In the genomic region with DNA sequence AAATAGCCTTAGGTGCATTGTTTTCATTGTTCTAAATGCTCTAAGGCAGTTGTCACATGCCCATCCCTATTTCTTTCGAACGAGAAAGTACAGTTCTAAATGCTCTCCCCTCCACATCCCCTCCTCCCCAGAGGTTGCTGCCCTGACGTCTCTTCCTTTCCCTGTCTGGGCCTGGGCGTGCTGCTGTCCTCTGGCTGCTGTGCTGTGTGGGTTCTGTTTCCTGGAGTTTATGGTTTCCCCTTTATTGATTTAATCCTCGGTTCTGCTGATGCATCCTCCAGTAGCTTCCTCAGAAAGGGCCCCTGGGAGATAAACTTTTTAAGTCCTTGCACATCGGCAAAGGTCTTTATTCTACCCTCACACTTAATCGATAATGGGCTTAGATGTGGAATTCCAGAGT, we compare ENCODE assay signal across 9 cellular contexts. TPM values are rescaled to one million over a fixed set of nuclear protein-coding genes. Genes with fewer than 3 reads are reported as not detected.
A peak's percentile ranks its signal among the peaks of the same experiment; 100 is the strongest.
DNase-seq lines count a peak whose midpoint lies in the region; ATAC-seq and TF ChIP-seq lines count a peak whose summit lies in the region.
"Had no signal": no experiment of that assay in that cellular context is flagged by ENCODE, and none has a peak within 500 bp of the region (broad histone marks: within the 10 kb centered on the region; RNA-seq: fewer than 3 reads in every experiment).

No MANE protein-coding gene starts in this region.

- TF ChIP-seq POLR2A in esophagus squamous epithelium (IDR thresholded peaks at IDR 0.05), result no peak

- peaks cover 1% of the 10 kb centered on the region for H3K36me3 Mint-ChIP-seq in progenitor cell of endocrine pancreas (ENCODE audit: insufficient read depth)

- DNase-seq in ELF-1 (ENCODE audit: low read depth, low spot score), result peak; percentile 54
- peak in 1 of 2 experiments; percentile 52 for DNase-seq in SJCRH30
- peak; percentile 32 for DNase-seq in fibroblast of mammary gland (ENCODE audit: low read depth)
- DNase-seq in progenitor cell of endocrine pancreas (ENCODE audit: low spot score, unreplicated experiment), result no peak
- DNase-seq in NCI-H524 (lab: John Stamatoyannopoulos, UW), result no peak
- DNase-seq in esophagus squamous epithelium (lab: John Stamatoyannopoulos, UW), result no peak
- DNase-seq: cortex of kidney had no signal

- intact Hi-C loops in esophagus squamous epithelium (cut with DNase I), result no loop called here

- H3K27me3 ChIP-seq in SJCRH30 (no peaks in the 10 kb centered on the region), esophagus squamous epithelium (no peaks in the 10 kb centered on the region)

- H3K4me3 Mint-ChIP-seq in progenitor cell of endocrine pancreas (ENCODE audit: low read depth), result no peak overlapping the region

- no peaks in the 10 kb centered on the region for H3K36me3 ChIP-seq in SJCRH30
- peaks cover 0 to 2% (median 0%) of the 10 kb centered on the region in 3 donors for H3K36me3 ChIP-seq in esophagus squamous epithelium

- H3K27me3 Mint-ChIP-seq in progenitor cell of endocrine pancreas, result no peaks in the 10 kb centered on the region

- peak overlapping the region; percentile 93 for H3K27ac Mint-ChIP-seq in progenitor cell of endocrine pancreas

- ATAC-seq in GM21529 (IDR thresholded peaks at IDR 0.05; ENCODE audit: unreplicated experiment) (no peak), GM21576 (IDR thresholded peaks at IDR 0.05; ENCODE audit: unreplicated experiment) (no peak)

- 14 to 24% methylated on average over 7 of the region's 7 CpGs for WGBS in esophagus squamous epithelium, 2 donors

- no peak for TF ChIP-seq CTCF in fibroblast of mammary gland (conservative IDR thresholded peaks at IDR 0.05; ENCODE audit: control insufficient read depth, insufficient read depth, low read depth, low read length)
- TF ChIP-seq CTCF in progenitor cell of endocrine pancreas (IDR thresholded peaks at IDR 0.05; ENCODE audit: unreplicated experiment), result no peak
- TF ChIP-seq CTCF in esophagus squamous epithelium (IDR thresholded peaks at IDR 0.05), result no peak

- H3K9me3 ChIP-seq in SJCRH30 (replicated peaks) (no peaks in the 10 kb centered on the region), esophagus squamous epithelium (no peaks in the 10 kb centered on the region)

- H3K27ac ChIP-seq in SJCRH30 (peak overlapping the region; percentile 22; the same call in 1 of the 2 replicates), esophagus squamous epithelium (peak overlapping the region in 2 of 4 donors; percentile 34 to 49)

- H3K4me1 Mint-ChIP-seq in progenitor cell of endocrine pancreas (ENCODE audit: low read depth), result peaks cover 52% of the 10 kb centered on the region

- H3K9me3 Mint-ChIP-seq in progenitor cell of endocrine pancreas (ENCODE audit: low read depth), result no peaks in the 10 kb centered on the region

- H3K4me3 ChIP-seq in SJCRH30 (peak overlapping the region; percentile 11; the same call in 1 of the 2 replicates), fibroblast of mammary gland (ENCODE audit: control insufficient read depth, low read depth, low read length) (no peak overlapping the region), esophagus squamous epithelium (no peak overlapping the region)

- H3K4me1 ChIP-seq in SJCRH30, result peaks cover 50% of the 10 kb centered on the region
- peaks cover 2 to 63% (median 5%) of the 10 kb centered on the region in 3 donors for H3K4me1 ChIP-seq in esophagus squamous epithelium

RNA-seq across cellular contexts. Expression of a gene that starts 48.8 kb away (rescaled TPM):
- 19.5 and 21.9 TPM in 2 replicates for total RNA-seq in SJCRH30 (2014; rRNA removed; shearing (Covaris generic))
- total RNA-seq in progenitor cell of endocrine pancreas (34.6 and 34.8 TPM in 2 replicates), esophagus squamous epithelium (10 to 100 TPM in 1 of 4 donors, 1 to 10 TPM in 3; 3.2 to 13.2 (median 5.3) TPM)

Comparison
In these comparisons a context has a peak if more than half of its experiments do, and no peak if none do; other contexts are left out.
1. DNase-seq: peak in ELF-1 (single experiment) and fibroblast of mammary gland (single experiment); none in progenitor cell of endocrine pancreas (single experiment), NCI-H524 (0 of 2) and esophagus squamous epithelium (single experiment).